In the genomic region with DNA sequence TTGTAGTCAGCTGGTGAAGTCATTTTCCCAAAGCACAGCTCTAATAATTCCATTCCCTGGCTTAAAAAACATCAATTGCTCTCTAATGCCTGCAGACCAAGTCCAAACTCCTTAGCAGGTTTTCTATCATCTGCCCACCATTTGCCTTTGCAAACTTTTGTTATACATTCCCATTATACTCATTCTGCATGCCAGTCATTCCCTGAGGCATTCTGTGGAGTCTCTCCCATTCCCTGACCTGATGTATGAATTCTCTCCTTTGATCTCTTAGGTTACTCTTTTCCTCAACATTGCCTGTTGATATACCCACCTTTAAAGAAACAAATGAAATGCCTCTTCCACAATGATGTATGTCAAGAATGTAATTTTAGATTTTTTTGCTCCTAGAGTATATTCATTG, we compare ENCODE assay signal across 14 cellular contexts.
DNase-seq lines count a peak whose midpoint lies in the region; ATAC-seq lines count a peak whose summit lies in the region.
"Had no signal": no experiment of that assay in that cellular context is flagged by ENCODE, and none has a peak within 500 bp of the region (broad histone marks: within the 10 kb centered on the region; RNA-seq: fewer than 3 reads in every experiment).

No MANE protein-coding gene starts in this region.

- H3K9me3 ChIP-seq in HUES6 (ENCODE audit: control insufficient read depth, insufficient read depth, low read depth, low read length): no peaks in the 10 kb centered on the region
- no peaks in the 10 kb centered on the region for H3K9me3 ChIP-seq in NT2/D1 (ENCODE audit: insufficient read depth, low read length)

- peaks cover 0 to 4% (median 0%) of the 10 kb centered on the region in 5 donors for H3K27me3 Mint-ChIP-seq in naive thymus-derived CD8-positive, alpha-beta T cell

- peaks cover 0 to 17% (median 3%) of the 10 kb centered on the region in 9 donors for H3K9me3 Mint-ChIP-seq in naive thymus-derived CD8-positive, alpha-beta T cell

- H3K27ac ChIP-seq in HUES6 (ENCODE audit: low read depth, low read length): peak overlapping the region; percentile 86
- H3K27ac ChIP-seq: 22Rv1 had no signal

- no peak for ATAC-seq in naive thymus-derived CD8-positive, alpha-beta T cell
- ATAC-seq: CD8-positive, alpha-beta T cell had no signal

- no peak overlapping the region for H3K27ac Mint-ChIP-seq in naive thymus-derived CD8-positive, alpha-beta T cell
- H3K27ac Mint-ChIP-seq: CD14-positive monocyte; CD8-positive, alpha-beta T cell had no signal

- no peak overlapping the region for H3K4me3 Mint-ChIP-seq in naive thymus-derived CD8-positive, alpha-beta T cell
- H3K4me3 Mint-ChIP-seq: CD14-positive monocyte; CD8-positive, alpha-beta T cell had no signal

- POLR2A ChIA-PET in naive thymus-derived CD8-positive, alpha-beta T cell (lab: Charles Lee): no interaction called here

- peak; percentile 8 for DNase-seq in ELF-1 (ENCODE audit: low read depth, low spot score)
- peak; percentile 39 for DNase-seq in NT2/D1 (ENCODE audit: low read depth, low spot score)
- peak; percentile 38 for DNase-seq in iPS DF 19.7 (ENCODE audit: low read depth, low spot score)
- no peak for DNase-seq in activated CD4-positive, alpha-beta T cell treated with anti-CD3 and anti-CD28 coated beads for 4 hours
- no peak for DNase-seq in iPS-NIHi7 (ENCODE audit: extremely low spot score)
- DNase-seq in naive thymus-derived CD8-positive, alpha-beta T cell: no peak
- no peak for DNase-seq in LoVo (ENCODE audit: low spot score)
- DNase-seq: CD8-positive, alpha-beta T cell; COR-L47; DND-41; GF-D8 had no signal

- H3K36me3 ChIP-seq in HUES6 (ENCODE audit: control insufficient read depth, insufficient read depth, low read length): no peaks in the 10 kb centered on the region
- no peaks in the 10 kb centered on the region for H3K36me3 ChIP-seq in NT2/D1 (ENCODE audit: insufficient read depth, insufficient read length, low read length)

- H3K9ac ChIP-seq in HUES6 (ENCODE audit: low read length) (no peak overlapping the region), NT2/D1 (ENCODE audit: insufficient read length, low read depth) (no peak overlapping the region)

- H3K36me3 Mint-ChIP-seq in naive thymus-derived CD8-positive, alpha-beta T cell: no peaks in the 10 kb centered on the region
- H3K36me3 Mint-ChIP-seq: CD14-positive monocyte; CD8-positive, alpha-beta T cell had no signal

- H3K4me1 Mint-ChIP-seq in naive thymus-derived CD8-positive, alpha-beta T cell: no peaks in the 10 kb centered on the region
- H3K4me1 Mint-ChIP-seq: CD14-positive monocyte had no signal

- H3K4me3 ChIP-seq in HUES6 (ENCODE audit: low read depth, low read length) (no peak overlapping the region), NT2/D1 (ENCODE audit: insufficient read length, low read depth) (no peak overlapping the region)

- H3K4me1 ChIP-seq in HUES6 (ENCODE audit: control insufficient read depth, insufficient read depth, low read length) (peaks cover 51% of the 10 kb centered on the region), NT2/D1 (ENCODE audit: insufficient read depth, insufficient read length) (no peaks in the 10 kb centered on the region)

- H3K27me3 ChIP-seq in HUES6 (ENCODE audit: control insufficient read depth, insufficient read depth, low read length): no peaks in the 10 kb centered on the region
- no peaks in the 10 kb centered on the region for H3K27me3 ChIP-seq in NT2/D1 (ENCODE audit: insufficient read depth, insufficient read length)

Comparison
In these comparisons a context has a peak if more than half of its experiments do, and no peak if none do; other contexts are left out.
1. DNase-seq: peak in ELF-1 (single experiment), NT2/D1 (single experiment) and iPS DF 19.7 (single experiment); none in activated CD4-positive, alpha-beta T cell treated with anti-CD3 and anti-CD28 coated beads for 4 hours (0 of 2), iPS-NIHi7 (single experiment), naive thymus-derived CD8-positive, alpha-beta T cell (0 of 10) and LoVo (single experiment).